ENCODE assay signal across 30 cellular contexts in genomic region chr10:99125879-99126278, GRCh38.
"Had no signal": no experiment of that assay in that cellular context is flagged by ENCODE, and none has a peak within 500 bp of the region (broad histone marks: within the 10 kb centered on the region; RNA-seq: fewer than 3 reads in every experiment).

No MANE protein-coding gene starts in this region.

- H3K36me3 Mint-ChIP-seq: activated naive CD4-positive, alpha-beta T cell treated with anti-CD3 and anti-CD28 coated beads, Interleukin-2, amount 10 ng/mL, durations not matched to agents 7 days and 5 days; activated naive CD8-positive, alpha-beta T cell; brain had no signal

- H3K27ac Mint-ChIP-seq: activated CD4-positive, alpha-beta T cell treated with anti-CD3 and anti-CD28 coated beads for 36 hours; activated CD4-positive, alpha-beta T cell treated with anti-CD3 and anti-CD28 coated beads, Interleukin-2, amount 10 ng/mL, durations not matched to agents 7 days and 5 days; activated CD8-positive, alpha-beta T cell treated with anti-CD3 and anti-CD28 coated beads, Interleukin-2, amount 10 ng/mL, durations not matched to agents 7 days and 5 days; activated naive CD4-positive, alpha-beta T cell treated with anti-CD3 and anti-CD28 coated beads, Interleukin-2, amount 10 ng/mL, durations not matched to agents 7 days and 5 days; activated naive CD8-positive, alpha-beta T cell; activated naive CD8-positive, alpha-beta T cell treated with anti-CD3 and anti-CD28 coated beads, Interleukin-2, amount 50 U/mL, for 24 hours; activated T-cell treated with anti-CD3 and anti-CD28 coated beads, Interleukin-2, amount 50 U/mL, for 24 hours; activated T-helper 1 cell treated with anti-CD3 and anti-CD28 coated beads, Interleukin-12 subunit alpha, Interleukin-12 subunit beta, Interleukin-2, Interleukin-4 antibody, amounts not matched to agents 30 ng/mL and 10 ng/mL and 1 ng/mL, durations not matched to agents 14 hours and 24 hours and 36 hours; brain; T-helper 1 cell treated with Interleukin-12 subunit alpha and Interleukin-12 subunit beta and Interleukin-4 antibody, amounts not matched to agents 30 μg/mL and 1 μg/mL, for 36 hours; T-helper 2 cell treated with Interferon-gamma antibody and Interleukin-4, amounts not matched to agents 5 μg/mL and 100 μg/mL, for 36 hours had no signal

- H3K4me3 Mint-ChIP-seq: activated CD4-positive, alpha-beta T cell treated with anti-CD3 and anti-CD28 coated beads for 36 hours; activated CD4-positive, alpha-beta T cell treated with anti-CD3 and anti-CD28 coated beads, Interleukin-2, amount 10 ng/mL, durations not matched to agents 7 days and 5 days; activated CD8-positive, alpha-beta T cell treated with anti-CD3 and anti-CD28 coated beads, Interleukin-2, amount 10 ng/mL, durations not matched to agents 7 days and 5 days; activated naive CD4-positive, alpha-beta T cell treated with anti-CD3 and anti-CD28 coated beads, Interleukin-2, amount 10 ng/mL, durations not matched to agents 7 days and 5 days; activated naive CD8-positive, alpha-beta T cell; activated naive CD8-positive, alpha-beta T cell treated with anti-CD3 and anti-CD28 coated beads, Interleukin-2, amount 50 U/mL, for 24 hours; activated T-cell treated with anti-CD3 and anti-CD28 coated beads, Interleukin-2, amount 50 U/mL, for 24 hours; activated T-helper 1 cell treated with anti-CD3 and anti-CD28 coated beads, Interleukin-12 subunit alpha, Interleukin-12 subunit beta, Interleukin-2, Interleukin-4 antibody, amounts not matched to agents 30 ng/mL and 10 ng/mL and 1 ng/mL, durations not matched to agents 14 hours and 24 hours and 36 hours; brain; central memory CD8-positive, alpha-beta T cell; T-helper 1 cell treated with Interleukin-12 subunit alpha and Interleukin-12 subunit beta and Interleukin-4 antibody, amounts not matched to agents 30 μg/mL and 1 μg/mL, for 36 hours; T-helper 2 cell treated with Interferon-gamma antibody and Interleukin-4, amounts not matched to agents 5 μg/mL and 100 μg/mL, for 36 hours had no signal

- H3K9me3 Mint-ChIP-seq: central memory CD8-positive, alpha-beta T cell had no signal

- DNase-seq: activated CD4-positive, alpha-beta T cell treated with anti-CD3 and anti-CD28 coated beads for 36 hours; activated CD4-positive, alpha-beta T cell treated with anti-CD3 and anti-CD28 coated beads, Interleukin-2, amount 10 ng/mL, durations not matched to agents 7 days and 5 days; activated CD4-positive, alpha-beta T cell treated with anti-CD3 and anti-CD28 coated beads, Interleukin-2, amount 50 U/mL, for 48 hours; activated CD8-positive, alpha-beta T cell treated with anti-CD3 and anti-CD28 coated beads, Interleukin-2, amount 10 ng/mL, durations not matched to agents 7 days and 5 days; activated naive CD4-positive, alpha-beta T cell treated with anti-CD3 and anti-CD28 coated beads, Interleukin-2, amount 10 ng/mL, durations not matched to agents 7 days and 5 days; activated naive CD8-positive, alpha-beta T cell treated with anti-CD3 and anti-CD28 coated beads, Interleukin-2, amount 50 U/mL, for 24 hours; activated T-cell treated with anti-CD3 and anti-CD28 coated beads, Interleukin-2, amount 50 U/mL, for 24 hours; anterior cingulate cortex; MM.1S; MV-4-11; NCI-H1092; NCI-H1436 treated with DMSO at 0.1 percent for 48 hours; NCI-H187 treated with DMSO at 0.1 percent for 48 hours; NCI-H2081; NCI-H2227 treated with DMSO at 0.1 percent for 48 hours; NCI-H446; NCI-H510A treated with DMSO at 0.1 percent for 48 hours; NCI-H526 treated with DMSO at 0.1 percent for 48 hours; SHP77 treated with DMSO at 0.1 percent for 48 hours; SK-N-SH had no signal

- ATAC-seq: activated CD4-positive, alpha-beta T cell treated with anti-CD3 and anti-CD28 coated beads for 36 hours; activated CD4-positive, CD25-positive, alpha-beta regulatory T cell treated with anti-CD3 and anti-CD28 coated beads, Interleukin-2, amount 50 U/mL, for 24 hours; activated CD8-positive, alpha-beta T cell treated with anti-CD3 and anti-CD28 coated beads, Interleukin-2, amount 10 ng/mL, durations not matched to agents 7 days and 5 days; activated naive CD8-positive, alpha-beta T cell treated with anti-CD3 and anti-CD28 coated beads, Interleukin-2, amount 50 U/mL, for 24 hours; Panc1 had no signal

- H3K4me1 Mint-ChIP-seq: activated CD4-positive, alpha-beta T cell treated with anti-CD3 and anti-CD28 coated beads for 36 hours; activated CD4-positive, alpha-beta T cell treated with anti-CD3 and anti-CD28 coated beads, Interleukin-2, amount 10 ng/mL, durations not matched to agents 7 days and 5 days; activated naive CD4-positive, alpha-beta T cell treated with anti-CD3 and anti-CD28 coated beads, Interleukin-2, amount 10 ng/mL, durations not matched to agents 7 days and 5 days; activated naive CD8-positive, alpha-beta T cell treated with anti-CD3 and anti-CD28 coated beads, Interleukin-2, amount 50 U/mL, for 24 hours; brain; central memory CD8-positive, alpha-beta T cell had no signal

- H3K27me3 Mint-ChIP-seq: activated CD4-positive, alpha-beta T cell treated with anti-CD3 and anti-CD28 coated beads for 36 hours; activated CD4-positive, alpha-beta T cell treated with anti-CD3 and anti-CD28 coated beads, Interleukin-2, amount 10 ng/mL, durations not matched to agents 7 days and 5 days; activated naive CD4-positive, alpha-beta T cell treated with anti-CD3 and anti-CD28 coated beads, Interleukin-2, amount 10 ng/mL, durations not matched to agents 7 days and 5 days; activated naive CD8-positive, alpha-beta T cell; activated naive CD8-positive, alpha-beta T cell treated with anti-CD3 and anti-CD28 coated beads, Interleukin-2, amount 50 U/mL, for 24 hours; activated T-cell treated with anti-CD3 and anti-CD28 coated beads, Interleukin-2, amount 50 U/mL, for 24 hours; central memory CD8-positive, alpha-beta T cell had no signal

- FAIRE-seq: bronchial epithelial cell, TTC549 had no signal
